Comparison of ENCODE assay signal across 9 cellular contexts in the genomic region with DNA sequence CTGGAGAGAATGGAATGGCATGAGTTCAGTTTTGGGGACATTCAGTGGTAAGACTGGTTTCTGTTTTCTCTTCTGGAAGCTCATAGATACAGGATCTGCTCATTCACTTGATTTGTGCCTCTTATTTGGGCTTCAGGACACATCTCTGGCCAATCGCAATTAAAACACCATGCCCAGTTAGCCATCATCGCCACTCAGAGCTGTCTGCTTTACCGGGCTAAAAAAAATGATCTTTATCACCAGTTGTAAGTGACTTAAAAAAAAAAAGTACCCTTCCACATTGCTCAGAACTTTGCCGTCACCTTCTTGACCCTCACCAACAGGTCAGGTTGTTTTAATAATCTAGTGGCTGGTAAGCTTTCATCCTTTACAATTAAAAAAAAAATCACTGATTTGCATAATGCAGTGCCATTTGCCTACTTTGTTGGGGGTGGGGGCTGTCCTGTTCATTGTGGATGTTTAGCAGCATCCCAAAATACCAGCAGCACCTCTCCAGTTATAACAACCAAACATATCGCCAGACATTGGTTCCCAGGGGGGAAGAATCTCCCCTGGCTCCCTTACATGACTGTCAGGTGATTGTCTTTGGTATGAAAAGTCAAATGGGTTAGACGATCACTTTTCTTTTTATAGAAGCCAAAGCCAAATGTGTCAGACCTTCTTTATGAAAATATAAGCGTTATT.
DNase-seq lines count a peak whose midpoint lies in the region; ATAC-seq, FAIRE-seq and TF ChIP-seq lines count a peak whose summit lies in the region.
"Had no signal": no experiment of that assay in that cellular context is flagged by ENCODE, and none has a peak within 500 bp of the region (broad histone marks: within the 10 kb centered on the region; RNA-seq: fewer than 3 reads in every experiment).

No MANE protein-coding gene starts in this region.

- TF ChIP-seq CTCF in adrenal gland (IDR thresholded peaks at IDR 0.05) (no peak), kidney (IDR thresholded peaks at IDR 0.05; ENCODE audit: borderline replicate concordance, extremely low read depth, insufficient read depth) (no peak), thoracic aorta (IDR thresholded peaks at IDR 0.05) (no peak)

- FAIRE-seq in kidney (lab: Jason Lieb, UNC), result no peak
- FAIRE-seq: TTC549 had no signal

- peaks cover 17 to 57% of the 10 kb centered on the region in 2 donors for H3K4me1 ChIP-seq in adrenal gland (replicated peaks in 1 of 2)
- H3K4me1 ChIP-seq in kidney (ENCODE audit: control insufficient read depth in 1 of 2, insufficient read depth in 1 of 2, low read depth in 1 of 2, low read length in 2 of 2), result peaks cover 19 to 23% of the 10 kb centered on the region in 2 donors
- peaks cover 37 to 46% of the 10 kb centered on the region in 2 donors for H3K4me1 ChIP-seq in thoracic aorta (ENCODE audit: control insufficient read depth in 1 of 2, low read depth in 2 of 2)

- peak overlapping the region; percentile 84 for H3K4me3 Mint-ChIP-seq in T-helper 2 cell treated with Interferon-gamma antibody and Interleukin-4, amounts not matched to agents 5 μg/mL and 100 μg/mL, for 36 hours

- H3K9ac ChIP-seq in kidney (ENCODE audit: low read length in 2 of 2), result peak overlapping the region in 1 of 2 donors; percentile 60

- no peaks in the 10 kb centered on the region for H3K27me3 Mint-ChIP-seq in T-helper 2 cell treated with Interferon-gamma antibody and Interleukin-4, amounts not matched to agents 5 μg/mL and 100 μg/mL, for 36 hours (ENCODE audit: low read depth)

- peak overlapping the region in 2 of 4 donors; percentile 28 to 44 for H3K4me3 ChIP-seq in adrenal gland
- peak overlapping the region; percentile 47 to 61 for H3K4me3 ChIP-seq in kidney (ENCODE audit: low read length in 2 of 2)
- peak overlapping the region; percentile 69 for H3K4me3 ChIP-seq in thoracic aorta

- H3K27ac Mint-ChIP-seq in T-helper 2 cell treated with Interferon-gamma antibody and Interleukin-4, amounts not matched to agents 5 μg/mL and 100 μg/mL, for 36 hours, result peak overlapping the region; percentile 82

- TF ChIP-seq POLR2A in adrenal gland (IDR thresholded peaks at IDR 0.05), result no peak

- H3K9me3 Mint-ChIP-seq in T-helper 2 cell treated with Interferon-gamma antibody and Interleukin-4, amounts not matched to agents 5 μg/mL and 100 μg/mL, for 36 hours, result no peaks in the 10 kb centered on the region

- no peaks in the 10 kb centered on the region for H3K36me3 ChIP-seq in adrenal gland (replicated peaks in 1 of 2)
- no peaks in the 10 kb centered on the region for H3K36me3 ChIP-seq in kidney (ENCODE audit: control insufficient read depth in 1 of 2, insufficient read depth in 2 of 2, low read length in 2 of 2)
- H3K36me3 ChIP-seq in thoracic aorta, result no peaks in the 10 kb centered on the region

- H3K27me3 ChIP-seq in adrenal gland (no peaks in the 10 kb centered on the region), thoracic aorta (replicated peaks; ENCODE audit: insufficient read depth) (no peaks in the 10 kb centered on the region)

- DNase-seq in T-helper 2 cell treated with Interferon-gamma antibody and Interleukin-4, amounts not matched to agents 5 μg/mL and 100 μg/mL, for 36 hours (ENCODE audit: low spot score), result no peak
- DNase-seq in T-helper 2 cell (no peak), adrenal gland (peak in 2 of 7 donors; percentile 23 to 50), kidney (no peak), thoracic aorta (ENCODE audit: low spot score) (no peak), 8988T (no peak), sciatic nerve (ENCODE audit: low spot score) (no peak)
- no peak for DNase-seq in stimulated activated CD4-positive, alpha-beta T cell treated with anti-CD3 and anti-CD28 coated beads, Interleukin-4, amount 100 ng/mL, for 4 hours

- H3K36me3 Mint-ChIP-seq in T-helper 2 cell treated with Interferon-gamma antibody and Interleukin-4, amounts not matched to agents 5 μg/mL and 100 μg/mL, for 36 hours (ENCODE audit: low read depth), result peaks cover 65% of the 10 kb centered on the region

- H3K4me1 Mint-ChIP-seq in T-helper 2 cell treated with Interferon-gamma antibody and Interleukin-4, amounts not matched to agents 5 μg/mL and 100 μg/mL, for 36 hours (ENCODE audit: low read depth), result peaks cover 64% of the 10 kb centered on the region

- ATAC-seq in thoracic aorta (ENCODE audit: insufficient number of reproducible peaks, low FRiP score, low read depth) (no peak), sciatic nerve (no peak)

- H3K27ac ChIP-seq in adrenal gland (peak overlapping the region; percentile 52 to 89 (median 82)), kidney (ENCODE audit: low read depth in 2 of 2, low read length in 2 of 2) (peak overlapping the region; percentile 67 to 88), thoracic aorta (peak overlapping the region; percentile 29 to 66)

- H3K9me3 ChIP-seq in adrenal gland (replicated peaks in 1 of 3) (no peaks in the 10 kb centered on the region), kidney (ENCODE audit: control insufficient read depth in 1 of 2, low read length in 2 of 2) (no peaks in the 10 kb centered on the region), thoracic aorta (no peaks in the 10 kb centered on the region)

- WGBS in adrenal gland, 4 donors, result 30 to 40% (median 32%) methylated on average over 7 of the region's 7 CpGs

- intact Hi-C loops in adrenal gland (cut with DNase I) (loop anchor here (10.0 kb wide), 2 partner anchors 83 to 223 kb away; partner anchors contain the start of gene HIF1A (in 2 of the 2)), kidney (cut with DNase I) (no loop called here), sciatic nerve (cut with DNase I) (no loop called here)

Comparison
In these comparisons a context has a peak if more than half of its experiments do, and no peak if none do; other contexts are left out.
1. intact Hi-C loops: an anchor here in adrenal gland (10.0 kb wide); none called in kidney and sciatic nerve.